1 cellular context compared by ENCODE assay signal in the genomic region with DNA sequence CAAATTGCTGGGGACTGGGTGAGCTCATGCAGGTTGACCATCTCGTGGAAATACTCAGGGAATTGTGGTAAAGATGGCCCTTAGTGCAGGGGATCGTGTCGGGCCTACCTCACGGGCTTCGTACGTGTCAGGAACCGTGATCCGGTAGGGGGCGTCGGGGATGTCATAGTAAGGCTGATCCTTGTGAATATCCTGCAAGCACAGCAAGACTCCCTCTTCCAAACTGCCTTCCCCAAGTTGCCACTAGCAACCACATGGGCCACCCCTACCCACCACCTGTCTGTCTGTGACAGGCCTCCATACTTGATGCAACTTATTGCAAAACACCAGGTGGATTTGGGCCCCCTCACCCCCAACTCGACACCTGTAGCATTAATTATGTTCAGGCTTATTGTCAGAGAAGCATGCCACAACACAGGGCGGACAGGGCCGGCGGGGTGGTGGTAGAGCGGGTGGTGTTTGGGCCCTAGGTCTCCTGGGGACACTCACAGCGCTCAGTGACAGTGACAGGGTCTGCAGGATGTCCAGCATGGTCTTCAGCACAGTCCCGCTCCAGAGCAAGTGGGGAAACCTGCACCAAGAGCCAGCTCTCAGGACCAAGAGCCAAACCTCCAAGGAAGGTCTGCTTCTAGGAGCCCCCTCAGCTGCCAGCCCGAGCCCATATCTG.
A peak's percentile ranks its signal among the peaks of the same experiment; 100 is the strongest.
TF ChIP-seq lines count a peak whose summit lies in the region.

No MANE protein-coding gene starts in this region.

TF ChIP-seq in K562, 482 proteins besides CTCF, POLR2A, EP300 and RAD21 (continued from another document and continues in another):
- TF ChIP-seq, protein P1, sequence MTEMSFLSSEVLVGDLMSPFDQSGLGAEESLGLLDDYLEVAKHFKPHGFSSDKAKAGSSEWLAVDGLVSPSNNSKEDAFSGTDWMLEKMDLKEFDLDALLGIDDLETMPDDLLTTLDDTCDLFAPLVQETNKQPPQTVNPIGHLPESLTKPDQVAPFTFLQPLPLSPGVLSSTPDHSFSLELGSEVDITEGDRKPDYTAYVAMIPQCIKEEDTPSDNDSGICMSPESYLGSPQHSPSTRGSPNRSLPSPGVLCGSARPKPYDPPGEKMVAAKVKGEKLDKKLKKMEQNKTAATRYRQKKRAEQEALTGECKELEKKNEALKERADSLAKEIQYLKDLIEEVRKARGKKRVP (CRISPR knock-in tag; IDR thresholded peaks at IDR 0.05) = 0 out of 2 replicates have a peak, but pooled peaks have one; percentile 29
- TF ChIP-seq ARID1B (IDR thresholded peaks at IDR 0.05) = no peak
- TF ChIP-seq CXXC5 (CRISPR knock-in tag; IDR thresholded peaks at IDR 0.05) = peak; percentile 27; the same call in 1 of the 2 replicates
- no peak for TF ChIP-seq MCM2 (IDR thresholded peaks at IDR 0.05; ENCODE audit: low read depth)
- no peak for TF ChIP-seq GTF2A2 (tag; IDR thresholded peaks at IDR 0.05)
- no peak for TF ChIP-seq GTF2E2 (tag; IDR thresholded peaks at IDR 0.05)
- peak; percentile 92 for TF ChIP-seq WHSC1 (IDR thresholded peaks at IDR 0.05; ENCODE audit: low read length)
- TF ChIP-seq CEBPG (CRISPR knock-in tag; IDR thresholded peaks at IDR 0.05) = peak; percentile 64; the same call in 1 of the 2 replicates
- no peak; a peak in 1 of 4 replicates for TF ChIP-seq CEBPG (tag; conservative IDR thresholded peaks at IDR 0.05 in 1 of 2, IDR thresholded peaks at IDR 0.05 in 1 of 2)
- no peak for TF ChIP-seq PTTG1 (tag; IDR thresholded peaks at IDR 0.05; ENCODE audit: low read depth)
- no peak for TF ChIP-seq ZNF311 (CRISPR knock-in tag; IDR thresholded peaks at IDR 0.05)
- TF ChIP-seq ZNF780A (CRISPR knock-in tag; IDR thresholded peaks at IDR 0.05) = no peak
- TF ChIP-seq, protein P2, sequence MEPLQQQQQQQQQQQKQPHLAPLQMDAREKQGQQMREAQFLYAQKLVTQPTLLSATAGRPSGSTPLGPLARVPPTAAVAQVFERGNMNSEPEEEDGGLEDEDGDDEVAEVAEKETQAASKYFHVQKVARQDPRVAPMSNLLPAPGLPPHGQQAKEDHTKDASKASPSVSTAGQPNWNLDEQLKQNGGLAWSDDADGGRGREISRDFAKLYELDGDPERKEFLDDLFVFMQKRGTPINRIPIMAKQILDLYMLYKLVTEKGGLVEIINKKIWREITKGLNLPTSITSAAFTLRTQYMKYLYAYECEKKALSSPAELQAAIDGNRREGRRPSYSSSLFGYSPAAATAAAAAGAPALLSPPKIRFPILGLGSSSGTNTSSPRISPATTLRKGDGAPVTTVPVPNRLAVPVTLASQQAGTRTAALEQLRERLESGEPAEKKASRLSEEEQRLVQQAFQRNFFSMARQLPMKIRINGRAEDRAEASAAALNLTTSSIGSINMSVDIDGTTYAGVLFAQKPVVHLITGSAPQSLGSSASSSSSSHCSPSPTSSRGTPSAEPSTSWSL (CRISPR knock-in tag; IDR thresholded peaks at IDR 0.05; ENCODE audit: borderline replicate concordance) = 0 out of 2 replicates have a peak, but pooled peaks have one; percentile 6
- TF ChIP-seq KLF13 (tag; IDR thresholded peaks at IDR 0.05; ENCODE audit: borderline replicate concordance, low read depth) = no peak
- TF ChIP-seq, protein P3, sequence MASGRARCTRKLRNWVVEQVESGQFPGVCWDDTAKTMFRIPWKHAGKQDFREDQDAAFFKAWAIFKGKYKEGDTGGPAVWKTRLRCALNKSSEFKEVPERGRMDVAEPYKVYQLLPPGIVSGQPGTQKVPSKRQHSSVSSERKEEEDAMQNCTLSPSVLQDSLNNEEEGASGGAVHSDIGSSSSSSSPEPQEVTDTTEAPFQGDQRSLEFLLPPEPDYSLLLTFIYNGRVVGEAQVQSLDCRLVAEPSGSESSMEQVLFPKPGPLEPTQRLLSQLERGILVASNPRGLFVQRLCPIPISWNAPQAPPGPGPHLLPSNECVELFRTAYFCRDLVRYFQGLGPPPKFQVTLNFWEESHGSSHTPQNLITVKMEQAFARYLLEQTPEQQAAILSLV (tag; IDR thresholded peaks at IDR 0.05) = no peak
- 0 out of 2 replicates have a peak, but pooled peaks have one; percentile 9 for TF ChIP-seq ZFP30 (CRISPR knock-in tag; IDR thresholded peaks at IDR 0.05; ENCODE audit: borderline replicate concordance)
- no peak for TF ChIP-seq TSC22D4 (tag; IDR thresholded peaks at IDR 0.05)
- TF ChIP-seq NR2F6 (CRISPR knock-in tag; IDR thresholded peaks at IDR 0.05) = 0 out of 2 replicates have a peak, but pooled peaks have one; percentile 65
- TF ChIP-seq HDAC3 (IDR thresholded peaks at IDR 0.05; ENCODE audit: borderline replicate concordance, partially characterized antibody) = no peak
- no peak for TF ChIP-seq FOXA1 (IDR thresholded peaks at IDR 0.05; ENCODE audit: borderline replicate concordance)
- TF ChIP-seq, protein P4, sequence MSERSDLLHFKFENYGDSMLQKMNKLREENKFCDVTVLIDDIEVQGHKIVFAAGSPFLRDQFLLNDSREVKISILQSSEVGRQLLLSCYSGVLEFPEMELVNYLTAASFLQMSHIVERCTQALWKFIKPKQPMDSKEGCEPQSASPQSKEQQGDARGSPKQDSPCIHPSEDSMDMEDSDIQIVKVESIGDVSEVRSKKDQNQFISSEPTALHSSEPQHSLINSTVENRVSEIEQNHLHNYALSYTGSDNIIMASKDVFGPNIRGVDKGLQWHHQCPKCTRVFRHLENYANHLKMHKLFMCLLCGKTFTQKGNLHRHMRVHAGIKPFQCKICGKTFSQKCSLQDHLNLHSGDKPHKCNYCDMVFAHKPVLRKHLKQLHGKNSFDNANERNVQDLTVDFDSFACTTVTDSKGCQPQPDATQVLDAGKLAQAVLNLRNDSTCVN (CRISPR knock-in tag; IDR thresholded peaks at IDR 0.05) = 0 out of 2 replicates have a peak, but pooled peaks have one; percentile 48
- no peak for TF ChIP-seq HDAC2 (IDR thresholded peaks at IDR 0.05)
- no peak for TF ChIP-seq ZNF507 (tag; conservative IDR thresholded peaks at IDR 0.05)
- TF ChIP-seq ELF4 (CRISPR knock-in tag; IDR thresholded peaks at IDR 0.05) = 0 out of 2 replicates have a peak, but pooled peaks have one; percentile 39
- no peak for TF ChIP-seq POLR3A (IDR thresholded peaks at IDR 0.05; ENCODE audit: borderline replicate concordance, extremely low read depth, insufficient read depth, insufficient read length)
- TF ChIP-seq, protein P5, sequence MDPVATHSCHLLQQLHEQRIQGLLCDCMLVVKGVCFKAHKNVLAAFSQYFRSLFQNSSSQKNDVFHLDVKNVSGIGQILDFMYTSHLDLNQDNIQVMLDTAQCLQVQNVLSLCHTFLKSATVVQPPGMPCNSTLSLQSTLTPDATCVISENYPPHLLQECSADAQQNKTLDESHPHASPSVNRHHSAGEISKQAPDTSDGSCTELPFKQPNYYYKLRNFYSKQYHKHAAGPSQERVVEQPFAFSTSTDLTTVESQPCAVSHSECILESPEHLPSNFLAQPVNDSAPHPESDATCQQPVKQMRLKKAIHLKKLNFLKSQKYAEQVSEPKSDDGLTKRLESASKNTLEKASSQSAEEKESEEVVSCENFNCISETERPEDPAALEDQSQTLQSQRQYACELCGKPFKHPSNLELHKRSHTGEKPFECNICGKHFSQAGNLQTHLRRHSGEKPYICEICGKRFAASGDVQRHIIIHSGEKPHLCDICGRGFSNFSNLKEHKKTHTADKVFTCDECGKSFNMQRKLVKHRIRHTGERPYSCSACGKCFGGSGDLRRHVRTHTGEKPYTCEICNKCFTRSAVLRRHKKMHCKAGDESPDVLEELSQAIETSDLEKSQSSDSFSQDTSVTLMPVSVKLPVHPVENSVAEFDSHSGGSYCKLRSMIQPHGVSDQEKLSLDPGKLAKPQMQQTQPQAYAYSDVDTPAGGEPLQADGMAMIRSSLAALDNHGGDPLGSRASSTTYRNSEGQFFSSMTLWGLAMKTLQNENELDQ (CRISPR knock-in tag; IDR thresholded peaks at IDR 0.05; ENCODE audit: borderline replicate concordance) = no peak
- no peak for TF ChIP-seq PHB (CRISPR knock-in tag; IDR thresholded peaks at IDR 0.05)
- no peak for TF ChIP-seq KLF6 (CRISPR knock-in tag; IDR thresholded peaks at IDR 0.05; ENCODE audit: borderline replicate concordance)
- TF ChIP-seq XRCC4 (IDR thresholded peaks at IDR 0.05; ENCODE audit: extremely low read depth, insufficient read depth, insufficient read length) = no peak
- no peak for TF ChIP-seq E2F3 (CRISPR knock-in tag; IDR thresholded peaks at IDR 0.05)
- no peak for TF ChIP-seq MIER1 (IDR thresholded peaks at IDR 0.05; ENCODE audit: low read depth)
- TF ChIP-seq ZNF764 (CRISPR knock-in tag; IDR thresholded peaks at IDR 0.05; ENCODE audit: low read depth) = 0 out of 2 replicates have a peak, but pooled peaks have one; percentile 69
- TF ChIP-seq KAT7 (CRISPR knock-in tag; IDR thresholded peaks at IDR 0.05; ENCODE audit: borderline replicate concordance) = no peak
- TF ChIP-seq ZNF79 (CRISPR knock-in tag; IDR thresholded peaks at IDR 0.05; ENCODE audit: low read depth) = no peak
- no peak for TF ChIP-seq ZNF551 (CRISPR knock-in tag; IDR thresholded peaks at IDR 0.05)
- no peak for TF ChIP-seq RB1 (IDR thresholded peaks at IDR 0.05; ENCODE audit: low read depth)
- TF ChIP-seq DMBX1 (CRISPR knock-in tag; IDR thresholded peaks at IDR 0.05; ENCODE audit: borderline replicate concordance) = no peak
- TF ChIP-seq, protein P6, sequence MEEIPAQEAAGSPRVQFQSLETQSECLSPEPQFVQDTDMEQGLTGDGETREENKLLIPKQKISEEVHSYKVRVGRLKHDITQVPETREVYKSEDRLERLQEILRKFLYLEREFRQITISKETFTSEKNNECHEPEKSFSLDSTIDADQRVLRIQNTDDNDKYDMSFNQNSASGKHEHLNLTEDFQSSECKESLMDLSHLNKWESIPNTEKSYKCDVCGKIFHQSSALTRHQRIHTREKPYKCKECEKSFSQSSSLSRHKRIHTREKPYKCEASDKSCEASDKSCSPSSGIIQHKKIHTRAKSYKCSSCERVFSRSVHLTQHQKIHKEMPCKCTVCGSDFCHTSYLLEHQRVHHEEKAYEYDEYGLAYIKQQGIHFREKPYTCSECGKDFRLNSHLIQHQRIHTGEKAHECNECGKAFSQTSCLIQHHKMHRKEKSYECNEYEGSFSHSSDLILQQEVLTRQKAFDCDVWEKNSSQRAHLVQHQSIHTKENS (CRISPR knock-in tag; IDR thresholded peaks at IDR 0.05) = no peak
- TF ChIP-seq ZNF707 (CRISPR knock-in tag; conservative IDR thresholded peaks at IDR 0.05) = peak; percentile 53
- no peak for TF ChIP-seq SIRT6 (IDR thresholded peaks at IDR 0.05; ENCODE audit: low read depth, low read length)
- no peak for TF ChIP-seq SREBF1 (IDR thresholded peaks at IDR 0.05; ENCODE audit: borderline replicate concordance, low read depth, low read length)
- TF ChIP-seq CHD1 (IDR thresholded peaks at IDR 0.05; ENCODE audit: low read length) = no peak
- no peak for TF ChIP-seq PML (IDR thresholded peaks at IDR 0.05; ENCODE audit: low read length)
- no peak for TF ChIP-seq TCFL5 (CRISPR knock-in tag; conservative IDR thresholded peaks at IDR 0.05)
- TF ChIP-seq, protein P7, sequence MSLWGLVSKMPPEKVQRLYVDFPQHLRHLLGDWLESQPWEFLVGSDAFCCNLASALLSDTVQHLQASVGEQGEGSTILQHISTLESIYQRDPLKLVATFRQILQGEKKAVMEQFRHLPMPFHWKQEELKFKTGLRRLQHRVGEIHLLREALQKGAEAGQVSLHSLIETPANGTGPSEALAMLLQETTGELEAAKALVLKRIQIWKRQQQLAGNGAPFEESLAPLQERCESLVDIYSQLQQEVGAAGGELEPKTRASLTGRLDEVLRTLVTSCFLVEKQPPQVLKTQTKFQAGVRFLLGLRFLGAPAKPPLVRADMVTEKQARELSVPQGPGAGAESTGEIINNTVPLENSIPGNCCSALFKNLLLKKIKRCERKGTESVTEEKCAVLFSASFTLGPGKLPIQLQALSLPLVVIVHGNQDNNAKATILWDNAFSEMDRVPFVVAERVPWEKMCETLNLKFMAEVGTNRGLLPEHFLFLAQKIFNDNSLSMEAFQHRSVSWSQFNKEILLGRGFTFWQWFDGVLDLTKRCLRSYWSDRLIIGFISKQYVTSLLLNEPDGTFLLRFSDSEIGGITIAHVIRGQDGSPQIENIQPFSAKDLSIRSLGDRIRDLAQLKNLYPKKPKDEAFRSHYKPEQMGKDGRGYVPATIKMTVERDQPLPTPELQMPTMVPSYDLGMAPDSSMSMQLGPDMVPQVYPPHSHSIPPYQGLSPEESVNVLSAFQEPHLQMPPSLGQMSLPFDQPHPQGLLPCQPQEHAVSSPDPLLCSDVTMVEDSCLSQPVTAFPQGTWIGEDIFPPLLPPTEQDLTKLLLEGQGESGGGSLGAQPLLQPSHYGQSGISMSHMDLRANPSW (CRISPR knock-in tag; IDR thresholded peaks at IDR 0.05) = no peak
- TF ChIP-seq ZNF184 (CRISPR knock-in tag; IDR thresholded peaks at IDR 0.05) = no peak
- no peak for TF ChIP-seq ZKSCAN3 (CRISPR knock-in tag; IDR thresholded peaks at IDR 0.05)
- no peak for TF ChIP-seq ZNF121 (CRISPR knock-in tag; conservative IDR thresholded peaks at IDR 0.05)
- TF ChIP-seq ARNT (IDR thresholded peaks at IDR 0.05) = no peak
- no peak for TF ChIP-seq MCM5 (IDR thresholded peaks at IDR 0.05; ENCODE audit: low read depth)
- TF ChIP-seq ZBTB17 (CRISPR knock-in tag; IDR thresholded peaks at IDR 0.05) = no peak
- TF ChIP-seq RFX7 (CRISPR knock-in tag; IDR thresholded peaks at IDR 0.05) = no peak
- TF ChIP-seq, protein P8, sequence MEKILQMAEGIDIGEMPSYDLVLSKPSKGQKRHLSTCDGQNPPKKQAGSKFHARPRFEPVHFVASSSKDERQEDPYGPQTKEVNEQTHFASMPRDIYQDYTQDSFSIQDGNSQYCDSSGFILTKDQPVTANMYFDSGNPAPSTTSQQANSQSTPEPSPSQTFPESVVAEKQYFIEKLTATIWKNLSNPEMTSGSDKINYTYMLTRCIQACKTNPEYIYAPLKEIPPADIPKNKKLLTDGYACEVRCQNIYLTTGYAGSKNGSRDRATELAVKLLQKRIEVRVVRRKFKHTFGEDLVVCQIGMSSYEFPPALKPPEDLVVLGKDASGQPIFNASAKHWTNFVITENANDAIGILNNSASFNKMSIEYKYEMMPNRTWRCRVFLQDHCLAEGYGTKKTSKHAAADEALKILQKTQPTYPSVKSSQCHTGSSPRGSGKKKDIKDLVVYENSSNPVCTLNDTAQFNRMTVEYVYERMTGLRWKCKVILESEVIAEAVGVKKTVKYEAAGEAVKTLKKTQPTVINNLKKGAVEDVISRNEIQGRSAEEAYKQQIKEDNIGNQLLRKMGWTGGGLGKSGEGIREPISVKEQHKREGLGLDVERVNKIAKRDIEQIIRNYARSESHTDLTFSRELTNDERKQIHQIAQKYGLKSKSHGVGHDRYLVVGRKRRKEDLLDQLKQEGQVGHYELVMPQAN (IDR thresholded peaks at IDR 0.05; ENCODE audit: borderline replicate concordance) = no peak
- no peak for TF ChIP-seq CREB1 (IDR thresholded peaks at IDR 0.05)
- TF ChIP-seq CREB1 (CRISPR knock-in tag; IDR thresholded peaks at IDR 0.05) = no peak; the same call in 1 of the 2 replicates
- TF ChIP-seq ESRRA (IDR thresholded peaks at IDR 0.05; ENCODE audit: borderline replicate concordance, low read depth) = no peak
- TF ChIP-seq HMG20A (CRISPR knock-in tag; conservative IDR thresholded peaks at IDR 0.05) = 0 out of 2 replicates have a peak, but pooled peaks have one; percentile 56
- TF ChIP-seq, protein P9, sequence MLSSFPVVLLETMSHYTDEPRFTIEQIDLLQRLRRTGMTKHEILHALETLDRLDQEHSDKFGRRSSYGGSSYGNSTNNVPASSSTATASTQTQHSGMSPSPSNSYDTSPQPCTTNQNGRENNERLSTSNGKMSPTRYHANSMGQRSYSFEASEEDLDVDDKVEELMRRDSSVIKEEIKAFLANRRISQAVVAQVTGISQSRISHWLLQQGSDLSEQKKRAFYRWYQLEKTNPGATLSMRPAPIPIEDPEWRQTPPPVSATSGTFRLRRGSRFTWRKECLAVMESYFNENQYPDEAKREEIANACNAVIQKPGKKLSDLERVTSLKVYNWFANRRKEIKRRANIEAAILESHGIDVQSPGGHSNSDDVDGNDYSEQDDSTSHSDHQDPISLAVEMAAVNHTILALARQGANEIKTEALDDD (IDR thresholded peaks at IDR 0.05) = no peak
- TF ChIP-seq FUS (optimal IDR thresholded peaks at IDR 0.05; ENCODE audit: low read depth, low read length) = no peak
